8 cellular contexts compared by ENCODE assay signal in genomic region chrX:45322382-45322781, GRCh38.
DNase-seq lines count a peak whose midpoint lies in the region; ATAC-seq, FAIRE-seq and TF ChIP-seq lines count a peak whose summit lies in the region.

No MANE protein-coding gene starts in this region.

- H3K4me2 ChIP-seq in H1 (ENCODE audit: insufficient read depth in 1 of 2, low read depth in 2 of 2, low read length in 2 of 2), result no peak overlapping the region

- no peak overlapping the region for H3K18ac ChIP-seq in H1 (ENCODE audit: extremely low read depth, low read length)

- CTCF ChIA-PET in H1 (lab: Charles Lee; ENCODE audit: partially characterized antibody), result interaction anchor here (0.8 to 1.7 kb wide), 3 partner anchors 188 to 437 kb away, joined by 3 to 4 read pairs (median 3); no protein-coding TSS in a partner anchor

- H3K27me3 ChIP-seq in NT2/D1 (ENCODE audit: insufficient read depth, insufficient read length), result no peaks in the 10 kb centered on the region
- no peaks in the 10 kb centered on the region for H3K27me3 ChIP-seq in H1 (replicated peaks in 1 of 4; ENCODE audit: control insufficient read depth in 3 of 4, extremely low read depth in 1 of 4, insufficient read depth in 3 of 4, low read length in 3 of 4)

- no peak overlapping the region for H3K4ac ChIP-seq in H1 (replicated peaks; ENCODE audit: insufficient read length, low read depth, low read length)

- ATAC-seq in HG03025 (IDR thresholded peaks at IDR 0.05; ENCODE audit: low FRiP score, unreplicated experiment), result no peak

- H2BK12ac ChIP-seq in H1 (ENCODE audit: low read depth, low read length), result no peak overlapping the region

- no peak overlapping the region for H3K56ac ChIP-seq in H1 (replicated peaks; ENCODE audit: insufficient read length, low read depth, low read length)

- no peaks in the 10 kb centered on the region for H3K79me1 ChIP-seq in H1 (ENCODE audit: low read depth, low read length)

- H3K36me3 ChIP-seq in NT2/D1 (ENCODE audit: insufficient read depth, insufficient read length, low read length) (no peaks in the 10 kb centered on the region), H1 (ENCODE audit: control insufficient read depth in 2 of 4, insufficient read depth in 4 of 4, low read length in 3 of 4) (no peaks in the 10 kb centered on the region)

- no peak overlapping the region for H3K14ac ChIP-seq in H1 (ENCODE audit: insufficient read length)

- H2AFZ ChIP-seq in H1 (ENCODE audit: low read length), result no peak overlapping the region

- no peak overlapping the region for H4K8ac ChIP-seq in H1 (ENCODE audit: extremely low read depth, insufficient read depth, low read length)

- H3K23ac ChIP-seq in H1 (ENCODE audit: insufficient read length), result no peak overlapping the region

- H3K23me2 ChIP-seq in H1 (ENCODE audit: low read depth, low read length), result no peaks in the 10 kb centered on the region

- TF ChIP-seq CTCF in H1 (IDR thresholded peaks at IDR 0.05; ENCODE audit: control extremely low read depth in 1 of 3, insufficient read depth in 1 of 3, low read depth in 1 of 3, low read length in 3 of 3), result peak in 2 of 3 experiments; percentile 42 to 52; a peak in 3 of 4 replicates

- H3K9me3 ChIP-seq in NT2/D1 (ENCODE audit: insufficient read depth, low read length) (no peaks in the 10 kb centered on the region), H1 (ENCODE audit: insufficient read depth in 2 of 2, low read depth in 1 of 2, low read length in 1 of 2) (no peaks in the 10 kb centered on the region)

- H3K4me1 ChIP-seq in NT2/D1 (ENCODE audit: insufficient read depth, insufficient read length) (no peaks in the 10 kb centered on the region), H1 (replicated peaks in 1 of 4; ENCODE audit: control insufficient read depth in 3 of 4, insufficient read depth in 4 of 4, low read length in 3 of 4) (peaks cover 0 to 2% (median 0%) of the 10 kb centered on the region in 4 experiments; a peak in 2 of 7 replicates)

- no peak overlapping the region for H3K4me3 ChIP-seq in NT2/D1 (ENCODE audit: insufficient read length, low read depth)
- H3K4me3 ChIP-seq in H1 (ENCODE audit: extremely low read depth in 1 of 4, insufficient read depth in 2 of 4, low read depth in 3 of 4, low read length in 4 of 4), result no peak overlapping the region

- TF ChIP-seq EP300 in H1 (IDR thresholded peaks at IDR 0.05; ENCODE audit: borderline replicate concordance in 1 of 2, low read depth in 2 of 2, low read length in 2 of 2), result no peak

- no peak overlapping the region for H4K5ac ChIP-seq in H1 (ENCODE audit: insufficient read length, low read depth, low read length)

- no peak for TF ChIP-seq POLR2A in H1 (IDR thresholded peaks at IDR 0.05; ENCODE audit: control extremely low read depth in 1 of 2, low read depth in 2 of 2, low read length in 2 of 2)

- DNase-seq in NCI-H524 (lab: John Stamatoyannopoulos, UW) (peak; percentile 14 to 25), NCI-H524 treated with DMSO at 0.1 percent for 48 hours (lab: John Stamatoyannopoulos, UW) (no peak), NT2/D1 (ENCODE audit: low read depth, low spot score) (peak; percentile 62), H1 (ENCODE audit: low read depth in 1 of 2, low spot score in 2 of 2) (peak; percentile 17 to 39), midbrain (lab: John Stamatoyannopoulos, UW) (peak; percentile 68), germinal center (ENCODE audit: low spot score) (no peak), cerebellar nuclear complex (lab: John Stamatoyannopoulos, UW) (no peak)

- H3K27ac ChIP-seq in H1 (ENCODE audit: low read depth, low read length), result no peak overlapping the region

- peak; percentile 77 to 87 for TF ChIP-seq RAD21 in H1 (IDR thresholded peaks at IDR 0.05 in 1 of 2, conservative IDR thresholded peaks at IDR 0.05 in 1 of 2; ENCODE audit: low read depth in 2 of 2, low read length in 2 of 2)

- FAIRE-seq in H1 (lab: Jason Lieb, UNC), result peak; percentile 84

- no peak overlapping the region for H2BK5ac ChIP-seq in H1 (ENCODE audit: low read depth, low read length)

- no peaks in the 10 kb centered on the region for H3K79me2 ChIP-seq in H1 (ENCODE audit: control insufficient read depth in 1 of 2, insufficient read depth in 2 of 2, low read length in 2 of 2)

- no peak overlapping the region for H3K9ac ChIP-seq in NT2/D1 (ENCODE audit: insufficient read length, low read depth)
- no peak overlapping the region for H3K9ac ChIP-seq in H1 (replicated peaks in 1 of 4; ENCODE audit: extremely low read depth in 1 of 4, low read depth in 3 of 4, low read length in 3 of 4)

- H4K91ac ChIP-seq in H1 (replicated peaks; ENCODE audit: insufficient read length, low read length), result no peak overlapping the region

- no peak overlapping the region for H2BK20ac ChIP-seq in H1 (ENCODE audit: low read length)

- POLR2A ChIA-PET in H1 (lab: Charles Lee; ENCODE audit: partially characterized antibody), result interaction anchor here (1.2 kb wide), 2 partner anchors 188 to 497 kb away, joined by 3 read pairs; no protein-coding TSS in a partner anchor

- no peak overlapping the region for H2AK5ac ChIP-seq in H1 (ENCODE audit: low read depth, low read length)

- 19% methylated on average over 2 of the region's 2 CpGs; no CpG with 5 or more reads in 1 of the 2 experiments for WGBS in H1 (ENCODE audit: extremely low coverage in 1 of 2, insufficient coverage in 1 of 2, insufficient read length in 1 of 2, insufficient replicate concordance in 2 of 2, low coverage in 1 of 2, low lambda C conversion rate in 2 of 2, missing lambda C conversion rate in 1 of 2), 2 experiments

- H4K20me1 ChIP-seq in H1 (replicated peaks in 1 of 2; ENCODE audit: control insufficient read depth in 1 of 2, insufficient read depth in 2 of 2, low read length in 2 of 2), result no peaks in the 10 kb centered on the region

- H2BK120ac ChIP-seq in H1 (replicated peaks; ENCODE audit: low read depth, low read length), result no peak overlapping the region

- H2BK15ac ChIP-seq in H1 (ENCODE audit: low read length), result no peak overlapping the region

TF ChIP-seq in H1, 55 proteins besides CTCF, POLR2A, EP300 and RAD21 (continues in another document):
- no peak for TF ChIP-seq PHF8 (conservative IDR thresholded peaks at IDR 0.05; ENCODE audit: low read depth, low read length)
- TF ChIP-seq BCL11A (IDR thresholded peaks at IDR 0.05; ENCODE audit: low read depth in 2 of 2, low read length in 2 of 2), result no peak
- no peak for TF ChIP-seq RBBP5 (IDR thresholded peaks at IDR 0.05; ENCODE audit: borderline replicate concordance, low read depth, low read length)
- TF ChIP-seq BRCA1 (IDR thresholded peaks at IDR 0.05; ENCODE audit: low read depth, low read length), result no peak
- TF ChIP-seq ASH2L (IDR thresholded peaks at IDR 0.05; ENCODE audit: low read length), result no peak

Comparison
In these comparisons a context has a peak if more than half of its experiments do, and no peak if none do; other contexts are left out.
1. DNase-seq: peak in NCI-H524 (2 of 2), NT2/D1 (single experiment), H1 (2 of 2) and midbrain (single experiment); none in NCI-H524 treated with DMSO at 0.1 percent for 48 hours (single experiment), germinal center (single experiment) and cerebellar nuclear complex (0 of 2).